In the genomic region with DNA sequence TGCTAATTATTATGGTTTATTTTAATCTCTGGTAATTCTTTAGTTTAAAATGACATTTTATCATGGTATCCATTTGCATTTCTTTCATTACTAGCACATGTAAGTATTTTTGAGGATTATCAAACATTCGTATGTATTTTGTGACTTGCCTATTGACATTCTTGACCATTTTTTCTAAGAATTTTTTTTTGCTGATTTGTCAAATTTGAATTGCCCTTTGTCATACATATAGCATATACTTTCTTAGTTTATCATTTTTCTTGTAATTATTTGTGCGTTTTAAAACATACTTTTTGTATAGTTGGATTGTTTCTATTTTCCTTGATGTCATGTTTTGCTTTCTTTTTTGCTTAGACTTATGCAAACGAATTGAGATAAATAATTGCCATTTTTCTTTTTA, we compare ENCODE assay signal across 2 cellular contexts.
TF ChIP-seq lines count a peak whose summit lies in the region.

No MANE protein-coding gene starts in this region.

TF ChIP-seq in A549, 52 proteins besides CTCF, POLR2A, EP300 and RAD21 (continued from another document):
- TF ChIP-seq MAFK (IDR thresholded peaks at IDR 0.05; ENCODE audit: partially characterized antibody): peak; percentile 90

TF ChIP-seq in K562, 482 proteins besides CTCF, POLR2A, EP300 and RAD21 (continued from another document and continues in another):
- TF ChIP-seq, protein P1, sequence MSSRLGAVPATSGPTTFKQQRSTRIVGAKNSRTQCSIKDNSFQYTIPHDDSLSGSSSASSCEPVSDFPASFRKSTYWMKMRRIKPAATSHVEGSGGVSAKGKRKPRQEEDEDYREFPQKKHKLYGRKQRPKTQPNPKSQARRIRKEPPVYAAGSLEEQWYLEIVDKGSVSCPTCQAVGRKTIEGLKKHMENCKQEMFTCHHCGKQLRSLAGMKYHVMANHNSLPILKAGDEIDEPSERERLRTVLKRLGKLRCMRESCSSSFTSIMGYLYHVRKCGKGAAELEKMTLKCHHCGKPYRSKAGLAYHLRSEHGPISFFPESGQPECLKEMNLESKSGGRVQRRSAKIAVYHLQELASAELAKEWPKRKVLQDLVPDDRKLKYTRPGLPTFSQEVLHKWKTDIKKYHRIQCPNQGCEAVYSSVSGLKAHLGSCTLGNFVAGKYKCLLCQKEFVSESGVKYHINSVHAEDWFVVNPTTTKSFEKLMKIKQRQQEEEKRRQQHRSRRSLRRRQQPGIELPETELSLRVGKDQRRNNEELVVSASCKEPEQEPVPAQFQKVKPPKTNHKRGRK (tag; IDR thresholded peaks at IDR 0.05): no peak
- TF ChIP-seq SMAD4 (CRISPR knock-in tag; conservative IDR thresholded peaks at IDR 0.05) (no peak), ZNF384 (IDR thresholded peaks at IDR 0.05; ENCODE audit: low read depth, low read length) (no peak), MAFF (IDR thresholded peaks at IDR 0.05; ENCODE audit: low read length) (peak; percentile 48; the same call in 1 of the 2 replicates), ADNP (tag; IDR thresholded peaks at IDR 0.05) (no peak), ZNF3 (CRISPR knock-in tag; IDR thresholded peaks at IDR 0.05) (no peak), ZNF316 (IDR thresholded peaks at IDR 0.05) (peak; percentile 93), ELF2 (CRISPR knock-in tag; IDR thresholded peaks at IDR 0.05) (no peak), MAFK (IDR thresholded peaks at IDR 0.05; ENCODE audit: low read length) (peak; percentile 35; the same call in 1 of the 2 replicates), MAFG (tag; conservative IDR thresholded peaks at IDR 0.05) (peak; percentile 70), WHSC1 (IDR thresholded peaks at IDR 0.05; ENCODE audit: low read length) (no peak), GATA2 (CRISPR knock-in tag; IDR thresholded peaks at IDR 0.05) (no peak), ZNF217 (CRISPR knock-in tag; IDR thresholded peaks at IDR 0.05) (no peak), MYNN (IDR thresholded peaks at IDR 0.05) (no peak), MYNN (CRISPR knock-in tag; IDR thresholded peaks at IDR 0.05) (no peak), ZNF311 (CRISPR knock-in tag; IDR thresholded peaks at IDR 0.05) (no peak), C11orf30 (IDR thresholded peaks at IDR 0.05; ENCODE audit: low read depth) (peak; percentile 83), HNRNPL (IDR thresholded peaks at IDR 0.05; ENCODE audit: low read depth, low read length) (no peak), HNRNPUL1 (IDR thresholded peaks at IDR 0.05; ENCODE audit: low read length) (no peak), MECOM (CRISPR knock-in tag; IDR thresholded peaks at IDR 0.05) (no peak), NCOR1 (IDR thresholded peaks at IDR 0.05) (no peak), ZNF146 (CRISPR knock-in tag; IDR thresholded peaks at IDR 0.05; ENCODE audit: unreplicated experiment) (no peak), ZNF717 (CRISPR knock-in tag; IDR thresholded peaks at IDR 0.05) (no peak), TCFL5 (CRISPR knock-in tag; conservative IDR thresholded peaks at IDR 0.05) (no peak), RBM15 (IDR thresholded peaks at IDR 0.05; ENCODE audit: insufficient read depth, low read length) (no peak), DPF2 (IDR thresholded peaks at IDR 0.05) (no peak), ZNF77 (CRISPR knock-in tag; IDR thresholded peaks at IDR 0.05) (no peak), HMG20B (CRISPR knock-in tag; IDR thresholded peaks at IDR 0.05) (no peak)
- TF ChIP-seq, protein P2, sequence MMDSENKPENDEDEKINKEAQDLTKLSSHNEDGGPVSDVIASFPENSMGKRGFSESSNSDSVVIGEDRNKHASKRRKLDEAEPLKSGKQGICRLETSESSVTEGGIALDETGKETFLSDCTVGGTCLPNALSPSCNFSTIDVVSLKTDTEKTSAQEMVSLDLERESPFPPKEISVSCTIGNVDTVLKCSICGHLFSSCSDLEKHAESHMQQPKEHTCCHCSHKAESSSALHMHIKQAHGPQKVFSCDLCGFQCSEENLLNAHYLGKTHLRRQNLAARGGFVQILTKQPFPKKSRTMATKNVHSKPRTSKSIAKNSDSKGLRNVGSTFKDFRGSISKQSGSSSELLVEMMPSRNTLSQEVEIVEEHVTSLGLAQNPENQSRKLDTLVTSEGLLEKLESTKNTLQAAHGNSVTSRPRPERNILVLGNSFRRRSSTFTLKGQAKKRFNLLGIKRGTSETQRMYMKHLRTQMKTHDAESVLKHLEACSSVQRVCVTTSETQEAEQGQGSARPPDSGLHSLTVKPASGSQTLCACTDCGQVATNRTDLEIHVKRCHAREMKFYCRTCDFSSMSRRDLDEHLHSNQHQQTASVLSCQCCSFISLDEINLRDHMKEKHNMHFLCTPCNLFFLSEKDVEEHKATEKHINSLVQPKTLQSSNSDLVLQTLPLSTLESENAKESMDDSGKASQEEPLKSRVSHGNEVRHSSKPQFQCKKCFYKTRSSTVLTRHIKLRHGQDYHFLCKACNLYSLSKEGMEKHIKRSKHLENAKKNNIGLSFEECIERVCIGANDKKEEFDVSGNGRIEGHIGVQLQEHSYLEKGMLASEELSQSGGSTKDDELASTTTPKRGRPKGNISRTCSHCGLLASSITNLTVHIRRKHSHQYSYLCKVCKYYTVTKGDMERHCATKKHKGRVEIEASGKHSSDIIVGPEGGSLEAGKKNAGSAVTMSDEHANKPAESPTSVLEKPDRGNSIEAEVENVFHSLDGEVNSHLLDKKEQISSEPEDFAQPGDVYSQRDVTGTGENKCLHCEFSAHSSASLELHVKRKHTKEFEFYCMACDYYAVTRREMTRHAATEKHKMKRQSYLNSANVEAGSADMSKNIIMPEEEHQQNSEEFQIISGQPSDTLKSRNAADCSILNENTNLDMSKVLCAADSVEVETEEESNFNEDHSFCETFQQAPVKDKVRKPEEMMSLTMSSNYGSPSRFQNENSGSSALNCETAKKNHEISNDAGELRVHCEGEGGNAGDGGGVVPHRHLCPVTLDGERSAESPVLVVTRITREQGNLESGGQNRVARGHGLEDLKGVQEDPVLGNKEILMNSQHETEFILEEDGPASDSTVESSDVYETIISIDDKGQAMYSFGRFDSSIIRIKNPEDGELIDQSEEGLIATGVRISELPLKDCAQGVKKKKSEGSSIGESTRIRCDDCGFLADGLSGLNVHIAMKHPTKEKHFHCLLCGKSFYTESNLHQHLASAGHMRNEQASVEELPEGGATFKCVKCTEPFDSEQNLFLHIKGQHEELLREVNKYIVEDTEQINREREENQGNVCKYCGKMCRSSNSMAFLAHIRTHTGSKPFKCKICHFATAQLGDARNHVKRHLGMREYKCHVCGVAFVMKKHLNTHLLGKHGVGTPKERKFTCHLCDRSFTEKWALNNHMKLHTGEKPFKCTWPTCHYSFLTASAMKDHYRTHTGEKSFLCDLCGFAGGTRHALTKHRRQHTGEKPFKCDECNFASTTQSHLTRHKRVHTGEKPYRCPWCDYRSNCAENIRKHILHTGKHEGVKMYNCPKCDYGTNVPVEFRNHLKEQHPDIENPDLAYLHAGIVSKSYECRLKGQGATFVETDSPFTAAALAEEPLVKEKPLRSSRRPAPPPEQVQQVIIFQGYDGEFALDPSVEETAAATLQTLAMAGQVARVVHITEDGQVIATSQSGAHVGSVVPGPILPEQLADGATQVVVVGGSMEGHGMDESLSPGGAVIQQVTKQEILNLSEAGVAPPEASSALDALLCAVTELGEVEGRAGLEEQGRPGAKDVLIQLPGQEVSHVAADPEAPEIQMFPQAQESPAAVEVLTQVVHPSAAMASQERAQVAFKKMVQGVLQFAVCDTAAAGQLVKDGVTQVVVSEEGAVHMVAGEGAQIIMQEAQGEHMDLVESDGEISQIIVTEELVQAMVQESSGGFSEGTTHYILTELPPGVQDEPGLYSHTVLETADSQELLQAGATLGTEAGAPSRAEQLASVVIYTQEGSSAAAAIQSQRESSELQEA (IDR thresholded peaks at IDR 0.05; ENCODE audit: low read depth): no peak
- TF ChIP-seq, protein P3, sequence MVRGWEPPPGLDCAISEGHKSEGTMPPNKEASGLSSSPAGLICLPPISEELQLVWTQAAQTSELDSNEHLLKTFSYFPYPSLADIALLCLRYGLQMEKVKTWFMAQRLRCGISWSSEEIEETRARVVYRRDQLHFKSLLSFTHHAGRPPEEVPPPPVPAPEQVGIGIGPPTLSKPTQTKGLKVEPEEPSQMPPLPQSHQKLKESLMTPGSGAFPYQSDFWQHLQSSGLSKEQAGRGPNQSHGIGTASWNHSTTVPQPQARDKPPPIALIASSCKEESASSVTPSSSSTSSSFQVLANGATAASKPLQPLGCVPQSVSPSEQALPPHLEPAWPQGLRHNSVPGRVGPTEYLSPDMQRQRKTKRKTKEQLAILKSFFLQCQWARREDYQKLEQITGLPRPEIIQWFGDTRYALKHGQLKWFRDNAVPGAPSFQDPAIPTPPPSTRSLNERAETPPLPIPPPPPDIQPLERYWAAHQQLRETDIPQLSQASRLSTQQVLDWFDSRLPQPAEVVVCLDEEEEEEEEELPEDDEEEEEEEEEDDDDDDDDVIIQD (CRISPR knock-in tag; IDR thresholded peaks at IDR 0.05): no peak
- TF ChIP-seq, protein P4, sequence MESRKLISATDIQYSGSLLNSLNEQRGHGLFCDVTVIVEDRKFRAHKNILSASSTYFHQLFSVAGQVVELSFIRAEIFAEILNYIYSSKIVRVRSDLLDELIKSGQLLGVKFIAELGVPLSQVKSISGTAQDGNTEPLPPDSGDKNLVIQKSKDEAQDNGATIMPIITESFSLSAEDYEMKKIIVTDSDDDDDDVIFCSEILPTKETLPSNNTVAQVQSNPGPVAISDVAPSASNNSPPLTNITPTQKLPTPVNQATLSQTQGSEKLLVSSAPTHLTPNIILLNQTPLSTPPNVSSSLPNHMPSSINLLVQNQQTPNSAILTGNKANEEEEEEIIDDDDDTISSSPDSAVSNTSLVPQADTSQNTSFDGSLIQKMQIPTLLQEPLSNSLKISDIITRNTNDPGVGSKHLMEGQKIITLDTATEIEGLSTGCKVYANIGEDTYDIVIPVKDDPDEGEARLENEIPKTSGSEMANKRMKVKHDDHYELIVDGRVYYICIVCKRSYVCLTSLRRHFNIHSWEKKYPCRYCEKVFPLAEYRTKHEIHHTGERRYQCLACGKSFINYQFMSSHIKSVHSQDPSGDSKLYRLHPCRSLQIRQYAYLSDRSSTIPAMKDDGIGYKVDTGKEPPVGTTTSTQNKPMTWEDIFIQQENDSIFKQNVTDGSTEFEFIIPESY (CRISPR knock-in tag; IDR thresholded peaks at IDR 0.05): no peak
- TF ChIP-seq, protein P5, sequence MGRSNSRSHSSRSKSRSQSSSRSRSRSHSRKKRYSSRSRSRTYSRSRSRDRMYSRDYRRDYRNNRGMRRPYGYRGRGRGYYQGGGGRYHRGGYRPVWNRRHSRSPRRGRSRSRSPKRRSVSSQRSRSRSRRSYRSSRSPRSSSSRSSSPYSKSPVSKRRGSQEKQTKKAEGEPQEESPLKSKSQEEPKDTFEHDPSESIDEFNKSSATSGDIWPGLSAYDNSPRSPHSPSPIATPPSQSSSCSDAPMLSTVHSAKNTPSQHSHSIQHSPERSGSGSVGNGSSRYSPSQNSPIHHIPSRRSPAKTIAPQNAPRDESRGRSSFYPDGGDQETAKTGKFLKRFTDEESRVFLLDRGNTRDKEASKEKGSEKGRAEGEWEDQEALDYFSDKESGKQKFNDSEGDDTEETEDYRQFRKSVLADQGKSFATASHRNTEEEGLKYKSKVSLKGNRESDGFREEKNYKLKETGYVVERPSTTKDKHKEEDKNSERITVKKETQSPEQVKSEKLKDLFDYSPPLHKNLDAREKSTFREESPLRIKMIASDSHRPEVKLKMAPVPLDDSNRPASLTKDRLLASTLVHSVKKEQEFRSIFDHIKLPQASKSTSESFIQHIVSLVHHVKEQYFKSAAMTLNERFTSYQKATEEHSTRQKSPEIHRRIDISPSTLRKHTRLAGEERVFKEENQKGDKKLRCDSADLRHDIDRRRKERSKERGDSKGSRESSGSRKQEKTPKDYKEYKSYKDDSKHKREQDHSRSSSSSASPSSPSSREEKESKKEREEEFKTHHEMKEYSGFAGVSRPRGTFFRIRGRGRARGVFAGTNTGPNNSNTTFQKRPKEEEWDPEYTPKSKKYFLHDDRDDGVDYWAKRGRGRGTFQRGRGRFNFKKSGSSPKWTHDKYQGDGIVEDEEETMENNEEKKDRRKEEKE (IDR thresholded peaks at IDR 0.05; ENCODE audit: borderline replicate concordance in 1 of 2, control insufficient read depth in 1 of 2, low read depth in 2 of 2, low read length in 1 of 2): no peak
- TF ChIP-seq, protein P6, sequence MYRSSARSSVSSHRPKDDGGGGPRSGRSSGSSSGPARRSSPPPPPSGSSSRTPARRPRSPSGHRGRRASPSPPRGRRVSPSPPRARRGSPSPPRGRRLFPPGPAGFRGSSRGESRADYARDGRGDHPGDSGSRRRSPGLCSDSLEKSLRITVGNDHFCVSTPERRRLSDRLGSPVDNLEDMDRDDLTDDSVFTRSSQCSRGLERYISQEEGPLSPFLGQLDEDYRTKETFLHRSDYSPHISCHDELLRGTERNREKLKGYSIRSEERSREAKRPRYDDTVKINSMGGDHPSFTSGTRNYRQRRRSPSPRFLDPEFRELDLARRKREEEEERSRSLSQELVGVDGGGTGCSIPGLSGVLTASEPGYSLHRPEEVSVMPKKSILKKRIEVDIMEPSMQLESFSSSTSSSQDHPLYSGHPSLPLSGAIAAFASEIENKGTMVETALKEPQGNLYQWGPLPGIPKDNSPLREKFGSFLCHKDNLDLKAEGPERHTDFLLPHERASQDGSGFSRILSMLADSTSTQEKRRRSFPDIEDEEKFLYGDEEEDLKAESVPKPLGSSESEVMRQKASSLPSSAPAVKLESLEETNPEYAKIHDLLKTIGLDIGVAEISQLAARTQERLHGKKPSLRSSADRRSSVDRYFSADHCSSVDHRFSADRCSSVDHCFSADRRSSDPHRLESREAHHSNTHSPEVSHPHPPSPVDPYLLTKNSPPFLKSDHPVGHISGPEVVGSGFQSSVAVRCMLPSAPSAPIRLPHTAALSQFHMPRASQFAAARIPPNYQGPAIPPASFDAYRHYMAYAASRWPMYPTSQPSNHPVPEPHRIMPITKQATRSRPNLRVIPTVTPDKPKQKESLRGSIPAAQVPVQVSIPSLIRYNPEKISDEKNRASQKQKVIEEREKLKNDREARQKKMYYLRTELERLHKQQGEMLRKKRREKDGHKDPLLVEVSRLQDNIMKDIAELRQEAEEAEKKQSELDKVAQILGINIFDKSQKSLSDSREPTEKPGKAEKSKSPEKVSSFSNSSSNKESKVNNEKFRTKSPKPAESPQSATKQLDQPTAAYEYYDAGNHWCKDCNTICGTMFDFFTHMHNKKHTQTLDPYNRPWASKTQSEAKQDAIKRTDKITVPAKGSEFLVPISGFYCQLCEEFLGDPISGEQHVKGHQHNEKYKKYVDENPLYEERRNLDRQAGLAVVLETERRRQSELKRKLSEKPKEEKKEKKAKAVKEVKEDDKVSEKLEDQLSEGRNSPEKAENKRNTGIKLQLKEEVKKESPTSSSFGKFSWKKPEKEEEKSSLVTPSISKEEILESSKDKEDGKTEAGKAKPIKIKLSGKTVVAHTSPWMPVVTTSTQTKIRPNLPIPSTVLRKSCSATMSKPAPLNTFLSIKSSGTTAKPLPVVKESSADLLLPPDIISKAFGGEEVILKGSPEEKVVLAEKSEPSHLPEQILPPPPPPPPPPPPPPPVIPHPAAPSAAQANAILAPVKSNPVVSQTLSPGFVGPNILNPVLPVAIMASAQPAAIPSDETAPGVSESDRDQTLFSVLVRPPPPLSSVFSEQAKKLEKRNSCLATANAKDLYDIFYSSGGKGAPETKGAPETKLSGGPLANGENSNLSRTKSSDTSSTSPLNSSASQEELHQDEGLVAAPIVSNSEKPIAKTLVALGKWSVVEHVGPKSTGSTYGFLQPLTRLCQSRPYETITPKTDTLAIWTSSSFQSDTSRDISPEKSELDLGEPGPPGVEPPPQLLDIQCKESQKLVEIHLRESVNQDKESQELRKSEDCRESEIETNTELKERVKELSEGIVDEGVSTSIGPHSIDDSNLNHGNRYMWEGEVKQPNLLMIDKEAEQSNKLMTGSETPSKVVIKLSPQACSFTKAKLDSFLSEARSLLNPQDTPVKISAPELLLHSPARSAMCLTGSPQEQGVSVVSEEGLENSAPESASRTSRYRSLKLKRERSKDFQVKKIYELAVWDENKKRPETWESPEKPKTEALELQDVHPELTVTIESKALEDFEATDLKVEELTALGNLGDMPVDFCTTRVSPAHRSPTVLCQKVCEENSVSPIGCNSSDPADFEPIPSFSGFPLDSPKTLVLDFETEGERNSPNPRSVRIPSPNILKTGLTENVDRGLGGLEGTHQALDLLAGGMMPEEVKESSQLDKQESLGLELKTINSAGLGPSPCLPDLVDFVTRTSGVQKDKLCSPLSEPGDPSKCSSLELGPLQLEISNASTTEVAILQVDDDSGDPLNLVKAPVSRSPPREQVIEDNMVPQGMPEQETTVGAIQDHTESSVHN (IDR thresholded peaks at IDR 0.05; ENCODE audit: borderline replicate concordance in 1 of 2, low read depth in 1 of 2): no peak
